Comparison of ENCODE assay signal across 8 cellular contexts in genomic region chr3:52704611-52705437, GRCh38. TPM values are rescaled to one million over a fixed set of nuclear protein-coding genes. Genes with fewer than 3 reads are reported as not detected.
A peak's percentile ranks its signal among the peaks of the same experiment; 100 is the strongest.
DNase-seq lines count a peak whose midpoint lies in the region; ATAC-seq and TF ChIP-seq lines count a peak whose summit lies in the region.

No MANE protein-coding gene starts in this region.

- peaks cover 27% of the 10 kb centered on the region for H3K4me1 Mint-ChIP-seq in activated T-helper 2 cell treated with anti-CD3 and anti-CD28 coated beads, Interferon-gamma antibody, Interleukin-2, Interleukin-4, amounts not matched to agents 10 μg/mL and 5 μg/mL and 100 μg/mL, durations not matched to agents 14 hours and 24 hours and 36 hours (ENCODE audit: low read depth)
- peaks cover 16% of the 10 kb centered on the region for H3K4me1 Mint-ChIP-seq in progenitor cell of endocrine pancreas (ENCODE audit: low read depth)

- no peaks in the 10 kb centered on the region for H3K9me3 Mint-ChIP-seq in activated T-helper 2 cell treated with anti-CD3 and anti-CD28 coated beads, Interferon-gamma antibody, Interleukin-2, Interleukin-4, amounts not matched to agents 10 μg/mL and 5 μg/mL and 100 μg/mL, durations not matched to agents 14 hours and 24 hours and 36 hours
- no peaks in the 10 kb centered on the region for H3K9me3 Mint-ChIP-seq in progenitor cell of endocrine pancreas (ENCODE audit: low read depth)

- peaks cover 24% of the 10 kb centered on the region for H3K36me3 Mint-ChIP-seq in activated T-helper 2 cell treated with anti-CD3 and anti-CD28 coated beads, Interferon-gamma antibody, Interleukin-2, Interleukin-4, amounts not matched to agents 10 μg/mL and 5 μg/mL and 100 μg/mL, durations not matched to agents 14 hours and 24 hours and 36 hours (ENCODE audit: low read depth)
- no peaks in the 10 kb centered on the region for H3K36me3 Mint-ChIP-seq in progenitor cell of endocrine pancreas (ENCODE audit: insufficient read depth)

- no peaks in the 10 kb centered on the region for H3K27me3 Mint-ChIP-seq in activated T-helper 2 cell treated with anti-CD3 and anti-CD28 coated beads, Interferon-gamma antibody, Interleukin-2, Interleukin-4, amounts not matched to agents 10 μg/mL and 5 μg/mL and 100 μg/mL, durations not matched to agents 14 hours and 24 hours and 36 hours (ENCODE audit: low read depth)
- no peaks in the 10 kb centered on the region for H3K27me3 Mint-ChIP-seq in progenitor cell of endocrine pancreas

- no peak for TF ChIP-seq CTCF in progenitor cell of endocrine pancreas (IDR thresholded peaks at IDR 0.05; ENCODE audit: unreplicated experiment)

- H3K27ac Mint-ChIP-seq in activated T-helper 2 cell treated with anti-CD3 and anti-CD28 coated beads, Interferon-gamma antibody, Interleukin-2, Interleukin-4, amounts not matched to agents 10 μg/mL and 5 μg/mL and 100 μg/mL, durations not matched to agents 14 hours and 24 hours and 36 hours, result peak overlapping the region; percentile 86
- H3K27ac Mint-ChIP-seq in progenitor cell of endocrine pancreas, result peak overlapping the region; percentile 91

- H3K4me3 Mint-ChIP-seq in activated T-helper 2 cell treated with anti-CD3 and anti-CD28 coated beads, Interferon-gamma antibody, Interleukin-2, Interleukin-4, amounts not matched to agents 10 μg/mL and 5 μg/mL and 100 μg/mL, durations not matched to agents 14 hours and 24 hours and 36 hours (ENCODE audit: low read depth), result peak overlapping the region; percentile 96
- peak overlapping the region; percentile 95 for H3K4me3 Mint-ChIP-seq in progenitor cell of endocrine pancreas (ENCODE audit: low read depth)

- peak; percentile 58 for DNase-seq in activated CD8-positive, alpha-beta memory T cell treated with anti-CD3 and anti-CD28 coated beads, Interleukin-2, amount 50 U/mL, for 48 hours
- no peak for DNase-seq in activated CD8-positive, alpha-beta memory T cell treated with anti-CD3 and anti-CD28 coated beads for 24 hours
- DNase-seq in HT1080 (ENCODE audit: low read depth), result peak; percentile 26
- DNase-seq in activated T-helper 2 cell treated with anti-CD3 and anti-CD28 coated beads, Interferon-gamma antibody, Interleukin-2, Interleukin-4, amounts not matched to agents 10 μg/mL and 5 μg/mL and 100 μg/mL, durations not matched to agents 14 hours and 24 hours and 36 hours (ENCODE audit: low spot score), result no peak
- DNase-seq in Right ventricle myocardium superior, result no peak
- no peak for DNase-seq in progenitor cell of endocrine pancreas (ENCODE audit: low spot score, unreplicated experiment)
- DNase-seq in foreskin melanocyte, result no peak

- ATAC-seq in Right ventricle myocardium superior (ENCODE audit: poor library complexity), result peak; percentile 13
- ATAC-seq in GM21619 (IDR thresholded peaks at IDR 0.05; ENCODE audit: unreplicated experiment), result no peak

- intact Hi-C loops in activated T-helper 2 cell treated with anti-CD3 and anti-CD28 coated beads, Interferon-gamma antibody, Interleukin-2, Interleukin-4, amounts not matched to agents 10 μg/mL and 5 μg/mL and 100 μg/mL, durations not matched to agents 14 hours and 24 hours and 36 hours (cut with micrococcal nuclease), result loop anchor here (2.0 kb wide), 1 partner anchor 168 kb away; the partner anchor contains the start of gene UQCC5
- intact Hi-C loops in Right ventricle myocardium superior (cut with DNase I), result no loop called here

RNA-seq across cellular contexts. Expression of gene GLT8D1, which starts 0.8 kb away (rescaled TPM):
- total RNA-seq in HT1080 (2014; rRNA removed; shearing (Covaris generic)), result 55.2 and 62.3 TPM in 2 replicates
- 72.2 and 75.1 TPM in 2 replicates for polyA plus RNA-seq in HT1080 (2015; cell fraction: cytosol; rRNA removed)
- polyA plus RNA-seq in HT1080 (2015; cell fraction: nucleus; rRNA removed), result 115 and 129 TPM in 2 replicates
- 37.6 and 38.7 TPM in 2 replicates for total RNA-seq in activated T-helper 2 cell treated with anti-CD3 and anti-CD28 coated beads, Interferon-gamma antibody, Interleukin-2, Interleukin-4, amounts not matched to agents 10 μg/mL and 5 μg/mL and 100 μg/mL, durations not matched to agents 14 hours and 24 hours and 36 hours
- total RNA-seq in Right ventricle myocardium superior (29.7 TPM), progenitor cell of endocrine pancreas (76.4 and 79.8 TPM in 2 replicates)

RNA-seq across cellular contexts. Expression of gene SPCS1, which starts 1.1 kb away (rescaled TPM):
- 142 and 208 TPM in 2 replicates for total RNA-seq in HT1080 (2014; rRNA removed; shearing (Covaris generic))
- polyA plus RNA-seq in HT1080 (2015; cell fraction: cytosol; rRNA removed), result 303 and 415 TPM in 2 replicates
- 147 and 166 TPM in 2 replicates for polyA plus RNA-seq in HT1080 (2015; cell fraction: nucleus; rRNA removed)
- 124 and 125 TPM in 2 replicates for total RNA-seq in activated T-helper 2 cell treated with anti-CD3 and anti-CD28 coated beads, Interferon-gamma antibody, Interleukin-2, Interleukin-4, amounts not matched to agents 10 μg/mL and 5 μg/mL and 100 μg/mL, durations not matched to agents 14 hours and 24 hours and 36 hours
- total RNA-seq in Right ventricle myocardium superior, result 78.7 TPM
- 85.1 and 89.6 TPM in 2 replicates for total RNA-seq in progenitor cell of endocrine pancreas

RNA-seq across cellular contexts. Expression of gene GNL3, which starts 19.0 kb away (rescaled TPM):
- total RNA-seq in HT1080 (2014; rRNA removed; shearing (Covaris generic)), result 138 and 161 TPM in 2 replicates
- 119 and 124 TPM in 2 replicates for polyA plus RNA-seq in HT1080 (2015; cell fraction: cytosol; rRNA removed)
- polyA plus RNA-seq in HT1080 (2015; cell fraction: nucleus; rRNA removed), result 233 and 237 TPM in 2 replicates
- total RNA-seq in activated T-helper 2 cell treated with anti-CD3 and anti-CD28 coated beads, Interferon-gamma antibody, Interleukin-2, Interleukin-4, amounts not matched to agents 10 μg/mL and 5 μg/mL and 100 μg/mL, durations not matched to agents 14 hours and 24 hours and 36 hours, result 226 and 235 TPM in 2 replicates
- 27.2 TPM for total RNA-seq in Right ventricle myocardium superior
- total RNA-seq in progenitor cell of endocrine pancreas, result 85.9 and 94.0 TPM in 2 replicates

RNA-seq across cellular contexts. Expression of gene PBRM1, which starts 19.1 kb away (rescaled TPM):
- 33.9 and 40.8 TPM in 2 replicates for total RNA-seq in HT1080 (2014; rRNA removed; shearing (Covaris generic))
- polyA plus RNA-seq in HT1080 (2015; cell fraction: cytosol; rRNA removed), result 17.3 and 23.0 TPM in 2 replicates
- polyA plus RNA-seq in HT1080 (2015; cell fraction: nucleus; rRNA removed), result 45.3 and 47.3 TPM in 2 replicates
- total RNA-seq in activated T-helper 2 cell treated with anti-CD3 and anti-CD28 coated beads, Interferon-gamma antibody, Interleukin-2, Interleukin-4, amounts not matched to agents 10 μg/mL and 5 μg/mL and 100 μg/mL, durations not matched to agents 14 hours and 24 hours and 36 hours, result 60.4 and 66.3 TPM in 2 replicates
- total RNA-seq in Right ventricle myocardium superior, result 45.1 TPM
- total RNA-seq in progenitor cell of endocrine pancreas, result 128 and 131 TPM in 2 replicates

Comparison
In these comparisons a context has a peak if more than half of its experiments do, and no peak if none do; other contexts are left out.
1. DNase-seq: peak in activated CD8-positive, alpha-beta memory T cell treated with anti-CD3 and anti-CD28 coated beads, Interleukin-2, amount 50 U/mL, for 48 hours (single experiment) and HT1080 (single experiment); none in activated CD8-positive, alpha-beta memory T cell treated with anti-CD3 and anti-CD28 coated beads for 24 hours (single experiment), activated T-helper 2 cell treated with anti-CD3 and anti-CD28 coated beads, Interferon-gamma antibody, Interleukin-2, Interleukin-4, amounts not matched to agents 10 μg/mL and 5 μg/mL and 100 μg/mL, durations not matched to agents 14 hours and 24 hours and 36 hours (single experiment), Right ventricle myocardium superior (single experiment), progenitor cell of endocrine pancreas (single experiment) and foreskin melanocyte (single experiment).